Comparison of ENCODE assay signal across 2 cellular contexts in the genomic region with DNA sequence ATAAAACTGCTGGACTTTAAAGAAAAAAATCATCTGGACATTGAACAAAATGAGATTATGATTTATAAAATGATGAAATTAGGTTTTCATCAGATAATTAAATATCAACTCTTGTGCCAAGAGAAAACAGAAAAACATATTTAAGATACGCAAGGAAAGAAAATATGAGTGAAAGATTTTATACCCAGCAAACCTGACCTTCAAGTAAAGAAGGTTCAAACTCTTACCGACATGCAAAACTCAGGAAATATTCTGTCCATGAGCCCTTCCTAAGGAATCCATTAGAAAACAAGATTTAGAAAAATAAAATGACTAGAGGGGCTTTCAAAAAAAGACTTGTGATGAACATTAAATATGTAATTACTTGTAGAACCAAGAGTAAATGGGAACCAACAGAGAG.
TF ChIP-seq lines count a peak whose summit lies in the region.

No MANE protein-coding gene starts in this region.

TF ChIP-seq in HepG2, 621 proteins besides CTCF, POLR2A, EP300 and RAD21:
- no peak for TF ChIP-seq POLR2G (IDR thresholded peaks at IDR 0.05; ENCODE audit: low read depth, low read length)
- peak; percentile 89; the same call in 1 of the 2 replicates for TF ChIP-seq ZFP1 (CRISPR knock-in tag; IDR thresholded peaks at IDR 0.05)
- TF ChIP-seq RFX3 (CRISPR knock-in tag; IDR thresholded peaks at IDR 0.05), result no peak
- no peak for TF ChIP-seq ZFP41 (CRISPR knock-in tag; IDR thresholded peaks at IDR 0.05; ENCODE audit: borderline replicate concordance)
- TF ChIP-seq, protein P1, sequence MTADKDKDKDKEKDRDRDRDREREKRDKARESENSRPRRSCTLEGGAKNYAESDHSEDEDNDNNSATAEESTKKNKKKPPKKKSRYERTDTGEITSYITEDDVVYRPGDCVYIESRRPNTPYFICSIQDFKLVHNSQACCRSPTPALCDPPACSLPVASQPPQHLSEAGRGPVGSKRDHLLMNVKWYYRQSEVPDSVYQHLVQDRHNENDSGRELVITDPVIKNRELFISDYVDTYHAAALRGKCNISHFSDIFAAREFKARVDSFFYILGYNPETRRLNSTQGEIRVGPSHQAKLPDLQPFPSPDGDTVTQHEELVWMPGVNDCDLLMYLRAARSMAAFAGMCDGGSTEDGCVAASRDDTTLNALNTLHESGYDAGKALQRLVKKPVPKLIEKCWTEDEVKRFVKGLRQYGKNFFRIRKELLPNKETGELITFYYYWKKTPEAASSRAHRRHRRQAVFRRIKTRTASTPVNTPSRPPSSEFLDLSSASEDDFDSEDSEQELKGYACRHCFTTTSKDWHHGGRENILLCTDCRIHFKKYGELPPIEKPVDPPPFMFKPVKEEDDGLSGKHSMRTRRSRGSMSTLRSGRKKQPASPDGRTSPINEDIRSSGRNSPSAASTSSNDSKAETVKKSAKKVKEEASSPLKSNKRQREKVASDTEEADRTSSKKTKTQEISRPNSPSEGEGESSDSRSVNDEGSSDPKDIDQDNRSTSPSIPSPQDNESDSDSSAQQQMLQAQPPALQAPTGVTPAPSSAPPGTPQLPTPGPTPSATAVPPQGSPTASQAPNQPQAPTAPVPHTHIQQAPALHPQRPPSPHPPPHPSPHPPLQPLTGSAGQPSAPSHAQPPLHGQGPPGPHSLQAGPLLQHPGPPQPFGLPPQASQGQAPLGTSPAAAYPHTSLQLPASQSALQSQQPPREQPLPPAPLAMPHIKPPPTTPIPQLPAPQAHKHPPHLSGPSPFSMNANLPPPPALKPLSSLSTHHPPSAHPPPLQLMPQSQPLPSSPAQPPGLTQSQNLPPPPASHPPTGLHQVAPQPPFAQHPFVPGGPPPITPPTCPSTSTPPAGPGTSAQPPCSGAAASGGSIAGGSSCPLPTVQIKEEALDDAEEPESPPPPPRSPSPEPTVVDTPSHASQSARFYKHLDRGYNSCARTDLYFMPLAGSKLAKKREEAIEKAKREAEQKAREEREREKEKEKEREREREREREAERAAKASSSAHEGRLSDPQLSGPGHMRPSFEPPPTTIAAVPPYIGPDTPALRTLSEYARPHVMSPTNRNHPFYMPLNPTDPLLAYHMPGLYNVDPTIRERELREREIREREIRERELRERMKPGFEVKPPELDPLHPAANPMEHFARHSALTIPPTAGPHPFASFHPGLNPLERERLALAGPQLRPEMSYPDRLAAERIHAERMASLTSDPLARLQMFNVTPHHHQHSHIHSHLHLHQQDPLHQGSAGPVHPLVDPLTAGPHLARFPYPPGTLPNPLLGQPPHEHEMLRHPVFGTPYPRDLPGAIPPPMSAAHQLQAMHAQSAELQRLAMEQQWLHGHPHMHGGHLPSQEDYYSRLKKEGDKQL (CRISPR knock-in tag; IDR thresholded peaks at IDR 0.05; ENCODE audit: low read depth), result no peak
- no peak for TF ChIP-seq ZNF615 (CRISPR knock-in tag; IDR thresholded peaks at IDR 0.05; ENCODE audit: borderline replicate concordance)
- TF ChIP-seq, protein P2, sequence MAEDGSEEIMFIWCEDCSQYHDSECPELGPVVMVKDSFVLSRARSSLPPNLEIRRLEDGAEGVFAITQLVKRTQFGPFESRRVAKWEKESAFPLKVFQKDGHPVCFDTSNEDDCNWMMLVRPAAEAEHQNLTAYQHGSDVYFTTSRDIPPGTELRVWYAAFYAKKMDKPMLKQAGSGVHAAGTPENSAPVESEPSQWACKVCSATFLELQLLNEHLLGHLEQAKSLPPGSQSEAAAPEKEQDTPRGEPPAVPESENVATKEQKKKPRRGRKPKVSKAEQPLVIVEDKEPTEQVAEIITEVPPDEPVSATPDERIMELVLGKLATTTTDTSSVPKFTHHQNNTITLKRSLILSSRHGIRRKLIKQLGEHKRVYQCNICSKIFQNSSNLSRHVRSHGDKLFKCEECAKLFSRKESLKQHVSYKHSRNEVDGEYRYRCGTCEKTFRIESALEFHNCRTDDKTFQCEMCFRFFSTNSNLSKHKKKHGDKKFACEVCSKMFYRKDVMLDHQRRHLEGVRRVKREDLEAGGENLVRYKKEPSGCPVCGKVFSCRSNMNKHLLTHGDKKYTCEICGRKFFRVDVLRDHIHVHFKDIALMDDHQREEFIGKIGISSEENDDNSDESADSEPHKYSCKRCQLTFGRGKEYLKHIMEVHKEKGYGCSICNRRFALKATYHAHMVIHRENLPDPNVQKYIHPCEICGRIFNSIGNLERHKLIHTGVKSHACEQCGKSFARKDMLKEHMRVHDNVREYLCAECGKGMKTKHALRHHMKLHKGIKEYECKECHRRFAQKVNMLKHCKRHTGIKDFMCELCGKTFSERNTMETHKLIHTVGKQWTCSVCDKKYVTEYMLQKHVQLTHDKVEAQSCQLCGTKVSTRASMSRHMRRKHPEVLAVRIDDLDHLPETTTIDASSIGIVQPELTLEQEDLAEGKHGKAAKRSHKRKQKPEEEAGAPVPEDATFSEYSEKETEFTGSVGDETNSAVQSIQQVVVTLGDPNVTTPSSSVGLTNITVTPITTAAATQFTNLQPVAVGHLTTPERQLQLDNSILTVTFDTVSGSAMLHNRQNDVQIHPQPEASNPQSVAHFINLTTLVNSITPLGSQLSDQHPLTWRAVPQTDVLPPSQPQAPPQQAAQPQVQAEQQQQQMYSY (CRISPR knock-in tag; IDR thresholded peaks at IDR 0.05), result no peak
- no peak for TF ChIP-seq ZSCAN25 (CRISPR knock-in tag; IDR thresholded peaks at IDR 0.05)
- TF ChIP-seq PCBP2 (optimal IDR thresholded peaks at IDR 0.05; ENCODE audit: low read depth, low read length, poor library complexity, severe bottlenecking), result no peak

TF ChIP-seq in K562, 482 proteins besides CTCF, POLR2A, EP300 and RAD21:
- TF ChIP-seq EHMT2 (IDR thresholded peaks at IDR 0.05), result no peak
- TF ChIP-seq, protein P3, sequence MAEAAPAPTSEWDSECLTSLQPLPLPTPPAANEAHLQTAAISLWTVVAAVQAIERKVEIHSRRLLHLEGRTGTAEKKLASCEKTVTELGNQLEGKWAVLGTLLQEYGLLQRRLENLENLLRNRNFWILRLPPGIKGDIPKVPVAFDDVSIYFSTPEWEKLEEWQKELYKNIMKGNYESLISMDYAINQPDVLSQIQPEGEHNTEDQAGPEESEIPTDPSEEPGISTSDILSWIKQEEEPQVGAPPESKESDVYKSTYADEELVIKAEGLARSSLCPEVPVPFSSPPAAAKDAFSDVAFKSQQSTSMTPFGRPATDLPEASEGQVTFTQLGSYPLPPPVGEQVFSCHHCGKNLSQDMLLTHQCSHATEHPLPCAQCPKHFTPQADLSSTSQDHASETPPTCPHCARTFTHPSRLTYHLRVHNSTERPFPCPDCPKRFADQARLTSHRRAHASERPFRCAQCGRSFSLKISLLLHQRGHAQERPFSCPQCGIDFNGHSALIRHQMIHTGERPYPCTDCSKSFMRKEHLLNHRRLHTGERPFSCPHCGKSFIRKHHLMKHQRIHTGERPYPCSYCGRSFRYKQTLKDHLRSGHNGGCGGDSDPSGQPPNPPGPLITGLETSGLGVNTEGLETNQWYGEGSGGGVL (CRISPR knock-in tag; IDR thresholded peaks at IDR 0.05), result no peak
- peak; percentile 85 for TF ChIP-seq ZFP1 (CRISPR knock-in tag; IDR thresholded peaks at IDR 0.05)
